ENCODE assay signal across 39 cellular contexts in genomic region chr6:22637781-22638180, GRCh38.
"Had no signal": no experiment of that assay in that cellular context is flagged by ENCODE, and none has a peak within 500 bp of the region (broad histone marks: within the 10 kb centered on the region; RNA-seq: fewer than 3 reads in every experiment).

No MANE protein-coding gene starts in this region.

- H3K4me3 ChIP-seq: adrenal gland, ascending aorta, body of pancreas, breast epithelium, cardiac muscle cell had no signal

- H3K36me3 ChIP-seq: adrenal gland, ascending aorta, brain microvascular endothelial cell, breast epithelium, cardiac muscle cell had no signal

- FAIRE-seq: astrocyte, bronchial epithelial cell had no signal

- H3K4me1 Mint-ChIP-seq: activated naive CD4-positive, alpha-beta T cell treated with anti-CD3 and anti-CD28 coated beads, Interleukin-2, amount 10 ng/mL, durations not matched to agents 7 days and 5 days; activated naive CD4-positive, alpha-beta T cell treated with anti-CD3 and anti-CD28 coated beads, Interleukin-2, amount 50 U/mL, for 24 hours; activated naive CD8-positive, alpha-beta T cell treated with anti-CD3 and anti-CD28 coated beads for 36 hours; activated naive CD8-positive, alpha-beta T cell treated with anti-CD3 and anti-CD28 coated beads, Interleukin-2, amount 10 ng/mL, durations not matched to agents 7 days and 5 days; activated naive CD8-positive, alpha-beta T cell treated with anti-CD3 and anti-CD28 coated beads, Interleukin-2, amount 50 U/mL, for 24 hours; activated T-helper 17 cell treated with anti-CD3 and anti-CD28 coated beads, Interleukin-2, amount 50 U/mL, for 72 hours; central memory CD8-positive, alpha-beta T cell had no signal

- H3K9me3 Mint-ChIP-seq: activated naive CD4-positive, alpha-beta T cell treated with anti-CD3 and anti-CD28 coated beads for 36 hours; activated naive CD4-positive, alpha-beta T cell treated with anti-CD3 and anti-CD28 coated beads, Interleukin-2, amount 10 ng/mL, durations not matched to agents 7 days and 5 days; activated naive CD4-positive, alpha-beta T cell treated with anti-CD3 and anti-CD28 coated beads, Interleukin-2, amount 50 U/mL, for 24 hours; activated naive CD8-positive, alpha-beta T cell treated with anti-CD3 and anti-CD28 coated beads for 36 hours; activated naive CD8-positive, alpha-beta T cell treated with anti-CD3 and anti-CD28 coated beads, Interleukin-2, amount 10 ng/mL, durations not matched to agents 7 days and 5 days; activated naive CD8-positive, alpha-beta T cell treated with anti-CD3 and anti-CD28 coated beads, Interleukin-2, amount 50 U/mL, for 24 hours; activated T-cell treated with anti-CD3 and anti-CD28 coated beads, Interleukin-2, amount 50 U/mL, for 24 hours; activated T-cell treated with anti-CD3 and anti-CD28 coated beads, Interleukin-2, amount 50 U/mL, for 72 hours; activated T-helper 1 cell treated with anti-CD3 and anti-CD28 coated beads, Interleukin-12 subunit alpha, Interleukin-12 subunit beta, Interleukin-2, Interleukin-4 antibody, amounts not matched to agents 30 ng/mL and 10 ng/mL and 1 ng/mL, durations not matched to agents 14 hours and 24 hours and 36 hours; activated T-helper 2 cell treated with anti-CD3 and anti-CD28 coated beads, Interferon-gamma antibody, Interleukin-2, Interleukin-4, amounts not matched to agents 10 μg/mL and 5 μg/mL and 100 μg/mL, durations not matched to agents 14 hours and 24 hours and 36 hours had no signal

- H3K4me1 ChIP-seq: adrenal gland, ascending aorta, body of pancreas, breast epithelium had no signal

- DNase-seq: activated effector memory CD4-positive, alpha-beta T cell treated with anti-CD3 and anti-CD28 coated beads, Interleukin-2, amount 50 U/mL, for 16 hours; activated effector memory CD4-positive, alpha-beta T cell treated with Interleukin-2 at 50 U/mL for 16 hours; activated gamma-delta T cell; activated gamma-delta T cell treated with Interleukin-2 at 50 U/mL for 16 hours; activated naive CD4-positive, alpha-beta T cell; activated naive CD4-positive, alpha-beta T cell treated with anti-CD3 and anti-CD28 coated beads for 36 hours; activated naive CD4-positive, alpha-beta T cell treated with anti-CD3 and anti-CD28 coated beads, Interleukin-2, amount 10 ng/mL, durations not matched to agents 7 days and 5 days; activated naive CD4-positive, alpha-beta T cell treated with anti-CD3 and anti-CD28 coated beads, Interleukin-2, amount 50 U/mL, for 16 hours; activated naive CD4-positive, alpha-beta T cell treated with Interleukin-2 at 50 U/mL for 16 hours; activated naive CD8-positive, alpha-beta T cell treated with anti-CD3 and anti-CD28 coated beads for 36 hours; activated naive CD8-positive, alpha-beta T cell treated with anti-CD3 and anti-CD28 coated beads, Interleukin-2, amount 10 ng/mL, durations not matched to agents 7 days and 5 days; activated naive CD8-positive, alpha-beta T cell treated with anti-CD3 and anti-CD28 coated beads, Interleukin-2, amount 50 U/mL, for 24 hours; activated T-cell treated with anti-CD3 and anti-CD28 coated beads, Interleukin-2, amount 50 U/mL, for 1 hour; activated T-cell treated with anti-CD3 and anti-CD28 coated beads, Interleukin-2, amount 50 U/mL, for 24 hours; activated T-cell treated with anti-CD3 and anti-CD28 coated beads, Interleukin-2, amount 50 U/mL, for 48 hours; activated T-cell treated with anti-CD3 and anti-CD28 coated beads, Interleukin-2, amount 50 U/mL, for 72 hours; adrenal gland; amniotic stem cell; amygdala; anterior cingulate cortex; aorta; body of pancreas; brain microvascular endothelial cell; caudate nucleus; central memory CD4-positive, alpha-beta T cell; cerebellar nuclear complex had no signal

- H3K36me3 Mint-ChIP-seq: activated naive CD4-positive, alpha-beta T cell treated with anti-CD3 and anti-CD28 coated beads, Interleukin-2, amount 10 ng/mL, durations not matched to agents 7 days and 5 days; activated naive CD4-positive, alpha-beta T cell treated with anti-CD3 and anti-CD28 coated beads, Interleukin-2, amount 50 U/mL, for 24 hours; activated naive CD4-positive, alpha-beta T cell treated with anti-CD3 and anti-CD28 coated beads, Interleukin-2, amount 50 U/mL, for 72 hours; activated naive CD8-positive, alpha-beta T cell; activated naive CD8-positive, alpha-beta T cell treated with anti-CD3 and anti-CD28 coated beads for 36 hours; activated naive CD8-positive, alpha-beta T cell treated with anti-CD3 and anti-CD28 coated beads, Interleukin-2, amount 10 ng/mL, durations not matched to agents 7 days and 5 days; brain had no signal

- H3K9me3 ChIP-seq: adrenal gland, ascending aorta, body of pancreas, breast epithelium had no signal

- ATAC-seq: activated naive CD4-positive, alpha-beta T cell treated with anti-CD3 and anti-CD28 coated beads, Interleukin-2, amount 50 U/mL, for 72 hours; activated naive CD8-positive, alpha-beta T cell treated with anti-CD3 and anti-CD28 coated beads, Interleukin-2, amount 50 U/mL, for 24 hours; activated T-cell treated with anti-CD3 and anti-CD28 coated beads, Interleukin-2, amount 50 U/mL, for 72 hours; activated T-helper 17 cell treated with anti-CD3 and anti-CD28 coated beads, Interleukin-2, amount 50 U/mL, for 72 hours; body of pancreas had no signal

- H3K27me3 Mint-ChIP-seq: activated naive CD4-positive, alpha-beta T cell treated with anti-CD3 and anti-CD28 coated beads, Interleukin-2, amount 10 ng/mL, durations not matched to agents 7 days and 5 days; activated naive CD4-positive, alpha-beta T cell treated with anti-CD3 and anti-CD28 coated beads, Interleukin-2, amount 50 U/mL, for 24 hours; activated naive CD8-positive, alpha-beta T cell; activated naive CD8-positive, alpha-beta T cell treated with anti-CD3 and anti-CD28 coated beads, Interleukin-2, amount 10 ng/mL, durations not matched to agents 7 days and 5 days; activated naive CD8-positive, alpha-beta T cell treated with anti-CD3 and anti-CD28 coated beads, Interleukin-2, amount 50 U/mL, for 24 hours; activated T-cell treated with anti-CD3 and anti-CD28 coated beads, Interleukin-2, amount 50 U/mL, for 24 hours; activated T-helper 17 cell treated with anti-CD3 and anti-CD28 coated beads, Interleukin-2, amount 50 U/mL, for 72 hours; brain; central memory CD8-positive, alpha-beta T cell had no signal

- H3K27ac ChIP-seq: adrenal gland, ascending aorta, body of pancreas, brain microvascular endothelial cell, breast epithelium, cardiac muscle cell had no signal

- H3K27ac Mint-ChIP-seq: activated naive CD4-positive, alpha-beta T cell treated with anti-CD3 and anti-CD28 coated beads for 36 hours; activated naive CD4-positive, alpha-beta T cell treated with anti-CD3 and anti-CD28 coated beads, Interleukin-2, amount 10 ng/mL, durations not matched to agents 7 days and 5 days; activated naive CD4-positive, alpha-beta T cell treated with anti-CD3 and anti-CD28 coated beads, Interleukin-2, amount 50 U/mL, for 24 hours; activated naive CD4-positive, alpha-beta T cell treated with anti-CD3 and anti-CD28 coated beads, Interleukin-2, amount 50 U/mL, for 72 hours; activated naive CD8-positive, alpha-beta T cell; activated naive CD8-positive, alpha-beta T cell treated with anti-CD3 and anti-CD28 coated beads for 36 hours; activated naive CD8-positive, alpha-beta T cell treated with anti-CD3 and anti-CD28 coated beads, Interleukin-2, amount 10 ng/mL, durations not matched to agents 7 days and 5 days; activated naive CD8-positive, alpha-beta T cell treated with anti-CD3 and anti-CD28 coated beads, Interleukin-2, amount 50 U/mL, for 24 hours; activated T-cell treated with anti-CD3 and anti-CD28 coated beads, Interleukin-2, amount 50 U/mL, for 24 hours; activated T-cell treated with anti-CD3 and anti-CD28 coated beads, Interleukin-2, amount 50 U/mL, for 72 hours; activated T-helper 1 cell treated with anti-CD3 and anti-CD28 coated beads, Interleukin-12 subunit alpha, Interleukin-12 subunit beta, Interleukin-2, Interleukin-4 antibody, amounts not matched to agents 30 ng/mL and 10 ng/mL and 1 ng/mL, durations not matched to agents 14 hours and 24 hours and 36 hours; activated T-helper 17 cell treated with anti-CD3 and anti-CD28 coated beads, Interleukin-2, amount 50 U/mL, for 72 hours; activated T-helper 2 cell treated with anti-CD3 and anti-CD28 coated beads, Interferon-gamma antibody, Interleukin-2, Interleukin-4, amounts not matched to agents 10 μg/mL and 5 μg/mL and 100 μg/mL, durations not matched to agents 14 hours and 24 hours and 36 hours had no signal

- H3K4me3 Mint-ChIP-seq: activated naive CD4-positive, alpha-beta T cell treated with anti-CD3 and anti-CD28 coated beads for 36 hours; activated naive CD4-positive, alpha-beta T cell treated with anti-CD3 and anti-CD28 coated beads, Interleukin-2, amount 10 ng/mL, durations not matched to agents 7 days and 5 days; activated naive CD4-positive, alpha-beta T cell treated with anti-CD3 and anti-CD28 coated beads, Interleukin-2, amount 50 U/mL, for 24 hours; activated naive CD8-positive, alpha-beta T cell; activated naive CD8-positive, alpha-beta T cell treated with anti-CD3 and anti-CD28 coated beads for 36 hours; activated naive CD8-positive, alpha-beta T cell treated with anti-CD3 and anti-CD28 coated beads, Interleukin-2, amount 10 ng/mL, durations not matched to agents 7 days and 5 days; activated naive CD8-positive, alpha-beta T cell treated with anti-CD3 and anti-CD28 coated beads, Interleukin-2, amount 50 U/mL, for 24 hours; activated T-cell treated with anti-CD3 and anti-CD28 coated beads, Interleukin-2, amount 50 U/mL, for 24 hours; activated T-cell treated with anti-CD3 and anti-CD28 coated beads, Interleukin-2, amount 50 U/mL, for 72 hours; activated T-helper 1 cell treated with anti-CD3 and anti-CD28 coated beads, Interleukin-12 subunit alpha, Interleukin-12 subunit beta, Interleukin-2, Interleukin-4 antibody, amounts not matched to agents 30 ng/mL and 10 ng/mL and 1 ng/mL, durations not matched to agents 14 hours and 24 hours and 36 hours; activated T-helper 17 cell treated with anti-CD3 and anti-CD28 coated beads, Interleukin-2, amount 50 U/mL, for 72 hours; brain; central memory CD8-positive, alpha-beta T cell had no signal

- H3K27me3 ChIP-seq: adrenal gland, ascending aorta, body of pancreas, brain microvascular endothelial cell, breast epithelium, cardiac muscle cell had no signal
